ENCODE assay signal across 18 cellular contexts in genomic region chr2:44743473-44743872, GRCh38.
"Had no signal": no experiment of that assay in that cellular context is flagged by ENCODE, and none has a peak within 500 bp of the region (broad histone marks: within the 10 kb centered on the region; RNA-seq: fewer than 3 reads in every experiment).

No MANE protein-coding gene starts in this region.

- ATAC-seq: effector memory CD8-positive, alpha-beta T cell; gastroesophageal sphincter; left cardiac atrium; lower lobe of right lung; natural killer cell had no signal

- DNase-seq: effector memory CD8-positive, alpha-beta T cell; esophagus squamous epithelium; foreskin fibroblast; glutamatergic neuron; immature natural killer cell; left cardiac atrium; left ventricle myocardium inferior; lower lobe of right lung; natural killer cell; nucleus accumbens; ovary; sigmoid colon; stimulated activated CD4-positive, alpha-beta T cell treated with anti-CD3 and anti-CD28 coated beads, Interleukin-12 subunit alpha, Interleukin-12 subunit beta, amount 100 ng/mL, for 4 hours; stimulated activated naive CD4-positive, alpha-beta T cell; stomach; substantia nigra; transverse colon had no signal
